ENCODE assay signal across 9 cellular contexts in the genomic region with DNA sequence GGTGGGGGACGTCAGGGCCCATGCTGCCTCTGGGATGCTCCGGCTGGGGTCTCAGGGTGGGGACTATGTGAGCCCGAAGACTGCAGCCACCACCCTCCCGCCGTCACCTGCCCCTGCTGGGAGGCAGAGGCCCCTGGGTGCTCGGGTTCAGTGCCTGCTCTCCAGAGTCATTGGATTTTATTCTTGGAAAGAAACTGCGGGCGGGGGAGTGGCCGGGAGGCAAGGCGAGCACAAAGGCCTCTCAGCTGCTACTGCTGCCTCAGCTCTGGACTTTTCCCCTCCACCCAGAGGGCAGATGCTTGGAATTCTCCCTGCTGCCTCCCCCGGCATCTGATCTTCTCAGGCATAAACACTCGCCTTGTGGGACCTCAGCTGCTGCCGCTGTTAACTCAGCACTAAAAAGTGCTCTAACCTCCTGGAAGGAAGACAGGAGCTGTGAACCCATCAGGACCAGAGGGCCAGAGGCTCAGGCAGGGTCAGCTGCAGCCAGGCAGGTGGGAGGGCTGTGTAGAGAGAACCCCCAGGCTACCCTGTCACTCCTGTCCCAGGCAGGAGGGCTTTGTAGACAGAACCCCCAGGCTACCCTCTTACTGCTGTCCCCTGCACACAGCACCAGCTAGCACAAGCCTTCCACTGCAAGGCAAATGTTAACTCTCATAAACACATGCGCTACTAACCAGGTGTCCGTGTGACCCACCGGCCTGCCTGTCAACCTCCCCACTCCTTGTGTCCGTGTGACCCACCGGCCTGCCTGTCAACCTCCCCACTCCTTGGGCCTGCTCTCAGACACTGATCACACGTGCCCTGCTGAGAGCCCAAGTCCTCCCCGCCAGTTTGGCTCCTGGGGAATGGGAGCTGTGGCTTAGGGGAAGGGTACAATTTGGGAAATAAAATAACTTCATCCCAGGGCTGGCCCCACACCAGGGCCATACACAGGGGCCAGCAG. TPM values are rescaled to one million over a fixed set of nuclear protein-coding genes. Genes with fewer than 3 reads are reported as not detected.
DNase-seq lines count a peak whose midpoint lies in the region; ATAC-seq, FAIRE-seq and TF ChIP-seq lines count a peak whose summit lies in the region.
"Had no signal": no experiment of that assay in that cellular context is flagged by ENCODE, and none has a peak within 500 bp of the region (broad histone marks: within the 10 kb centered on the region; RNA-seq: fewer than 3 reads in every experiment).

No MANE protein-coding gene starts in this region.

- H3K4me3 ChIP-seq in HAP-1: no peak overlapping the region
- H3K4me3 ChIP-seq in astrocyte of the spinal cord (ENCODE audit: low read depth, low read length): no peak overlapping the region
- no peak overlapping the region for H3K4me3 ChIP-seq in kidney (ENCODE audit: low read length in 2 of 2)
- H3K4me3 ChIP-seq in skeletal muscle cell (ENCODE audit: low read depth, low read length): no peak overlapping the region
- H3K4me3 ChIP-seq: SJSA1 had no signal

- no peaks in the 10 kb centered on the region for H3K27me3 ChIP-seq in HAP-1 (ENCODE audit: low read depth)
- H3K27me3 ChIP-seq: SJSA1 had no signal

- peak overlapping the region; percentile 81 to 93 for H3K27ac ChIP-seq in kidney (ENCODE audit: low read depth in 2 of 2, low read length in 2 of 2)
- H3K27ac ChIP-seq: SJSA1 had no signal

- TF ChIP-seq CTCF in astrocyte of the spinal cord (IDR thresholded peaks at IDR 0.05; ENCODE audit: low read depth, low read length) (no peak), kidney (IDR thresholded peaks at IDR 0.05; ENCODE audit: borderline replicate concordance, extremely low read depth, insufficient read depth) (no peak)

- DNase-seq in HAP-1 (ENCODE audit: low spot score in 2 of 2) (peak; percentile 8 to 44), astrocyte of the spinal cord (ENCODE audit: low read depth, low spot score) (peak; percentile 19), kidney (peak; percentile 84), skeletal muscle cell (ENCODE audit: low read depth) (peak; percentile 5), GM12892 (ENCODE audit: insufficient read length) (no peak), T1000 (lab: John Stamatoyannopoulos, UW) (no peak)
- DNase-seq in activated effector memory CD4-positive, alpha-beta T cell treated with Interleukin-2 at 50 U/mL for 16 hours: no peak

- H3K4me1 ChIP-seq in HAP-1: no peaks in the 10 kb centered on the region
- H3K4me1 ChIP-seq in kidney (ENCODE audit: control insufficient read depth in 1 of 2, insufficient read depth in 1 of 2, low read depth in 1 of 2, low read length in 2 of 2): peaks cover 18 to 28% of the 10 kb centered on the region in 2 donors
- H3K4me1 ChIP-seq: SJSA1 had no signal

- H3K36me3 ChIP-seq in HAP-1 (replicated peaks) (no peaks in the 10 kb centered on the region), kidney (ENCODE audit: control insufficient read depth in 1 of 2, insufficient read depth in 2 of 2, low read length in 2 of 2) (no peaks in the 10 kb centered on the region)
- H3K36me3 ChIP-seq: SJSA1 had no signal

- H3K9ac ChIP-seq in kidney (ENCODE audit: low read length in 2 of 2): peak overlapping the region in 1 of 2 donors; percentile 51

- intact Hi-C loops in kidney (cut with DNase I): no loop called here

- FAIRE-seq in kidney (lab: Jason Lieb, UNC) (no peak), GM12892 (lab: Jason Lieb, UNC) (no peak)

- in situ Hi-C loops in HAP-1 (cut with MboI; ENCODE audit: low sequenced_read_pairs) (no loop called here), astrocyte of the spinal cord (cut with HindIII; ENCODE audit: low sequenced_read_pairs) (no loop called here)

- H3K9me3 ChIP-seq in HAP-1 (no peaks in the 10 kb centered on the region), kidney (ENCODE audit: control insufficient read depth in 1 of 2, low read length in 2 of 2) (no peaks in the 10 kb centered on the region)

- ATAC-seq in HG02852 (IDR thresholded peaks at IDR 0.05; ENCODE audit: unreplicated experiment): no peak

- TF ChIP-seq POLR2A in GM12892 (IDR thresholded peaks at IDR 0.05; ENCODE audit: low read depth, low read length): no peak

RNA-seq across cellular contexts. Expression of gene FRMD1, which starts 9.4 kb away (rescaled TPM):
- 1.1 TPM for total RNA-seq in kidney
- polyA plus RNA-seq in kidney (ENCODE audit: insufficient read depth, low read depth, low replicate concordance): 7.5 TPM
- polyA plus RNA-seq in GM12892 (2012; ENCODE audit: missing spikeins): not detected
- total RNA-seq: SJSA1 had no signal

Comparison
In these comparisons a context has a peak if more than half of its experiments do, and no peak if none do; other contexts are left out.
1. DNase-seq: peak in HAP-1 (2 of 2), astrocyte of the spinal cord (single experiment), kidney (single experiment) and skeletal muscle cell (single experiment); none in GM12892 (single experiment), activated effector memory CD4-positive, alpha-beta T cell treated with Interleukin-2 at 50 U/mL for 16 hours (single experiment) and T1000 (single experiment).